Comparison of ENCODE assay signal across 21 cellular contexts in genomic region chr12:89781161-89781560, GRCh38.
"Had no signal": no experiment of that assay in that cellular context is flagged by ENCODE, and none has a peak within 500 bp of the region (broad histone marks: within the 10 kb centered on the region; RNA-seq: fewer than 3 reads in every experiment).

No MANE protein-coding gene starts in this region.

- H3K4me3 Mint-ChIP-seq: activated T-cell treated with anti-CD3 and anti-CD28 coated beads, Interleukin-2, amount 50 U/mL, for 72 hours; dendritic cell treated with granulocyte-macrophage colony-stimulating factor and Interleukin-4, amounts not matched to agents 40 ng/mL and 50 ng/mL, for 4 days; natural killer cell; stimulated activated naive CD8-positive, alpha-beta T cell treated with anti-CD3 and anti-CD28 coated beads, Interleukin-15, amount 100 ng/mL, for 72 hours had no signal

- H3K27me3 Mint-ChIP-seq: dendritic cell treated with granulocyte-macrophage colony-stimulating factor and Interleukin-4, amounts not matched to agents 40 ng/mL and 50 ng/mL, for 4 days; stimulated activated naive CD8-positive, alpha-beta T cell treated with anti-CD3 and anti-CD28 coated beads, Interleukin-15, amount 100 ng/mL, for 72 hours had no signal

- H3K27ac Mint-ChIP-seq: activated naive CD4-positive, alpha-beta T cell treated with anti-CD3 and anti-CD28 coated beads, Interleukin-2, amount 50 U/mL, for 72 hours; activated T-cell treated with anti-CD3 and anti-CD28 coated beads, Interleukin-2, amount 50 U/mL, for 72 hours; dendritic cell treated with granulocyte-macrophage colony-stimulating factor and Interleukin-4, amounts not matched to agents 40 ng/mL and 50 ng/mL, for 4 days; natural killer cell; stimulated activated naive CD8-positive, alpha-beta T cell treated with anti-CD3 and anti-CD28 coated beads, Interleukin-15, amount 100 ng/mL, for 72 hours had no signal

- H3K4me1 ChIP-seq: parathyroid adenoma, right lobe of liver had no signal

- H3K27ac ChIP-seq: cardiac muscle cell, esophagus muscularis mucosa, gastroesophageal sphincter, heart left ventricle, left ventricle myocardium inferior, parathyroid adenoma, right lobe of liver, suprapubic skin, upper lobe of left lung, WERI-Rb-1 had no signal

- H3K9me3 Mint-ChIP-seq: natural killer cell had no signal

- H3K4me3 ChIP-seq: cardiac muscle cell, esophagus muscularis mucosa, gastroesophageal sphincter, heart left ventricle, left ventricle myocardium inferior, right lobe of liver, suprapubic skin, upper lobe of left lung had no signal

- H3K4me1 Mint-ChIP-seq: stimulated activated naive CD8-positive, alpha-beta T cell treated with anti-CD3 and anti-CD28 coated beads, Interleukin-15, amount 100 ng/mL, for 72 hours had no signal

- ATAC-seq: activated naive CD4-positive, alpha-beta T cell treated with anti-CD3 and anti-CD28 coated beads, Interleukin-2, amount 50 U/mL, for 72 hours; activated T-cell treated with anti-CD3 and anti-CD28 coated beads, Interleukin-2, amount 50 U/mL, for 72 hours; gastroesophageal sphincter; heart left ventricle; natural killer cell; stimulated activated naive CD8-positive, alpha-beta T cell treated with anti-CD3 and anti-CD28 coated beads, Interleukin-15, amount 100 ng/mL, for 72 hours had no signal

- DNase-seq: activated CD4-positive, alpha-beta T cell treated with anti-CD3 and anti-CD28 coated beads for 1 hour; activated gamma-delta T cell; activated T-cell treated with anti-CD3 and anti-CD28 coated beads, Interleukin-2, amount 50 U/mL, for 72 hours; effector CD8-positive, alpha-beta T cell; heart left ventricle; left ventricle myocardium inferior; natural killer cell; right lobe of liver; small intestine; stimulated activated CD4-positive, alpha-beta T cell treated with anti-CD3 and anti-CD28 coated beads, Interleukin-15, amount 100 ng/mL, for 24 hours; stimulated activated CD4-positive, alpha-beta T cell treated with anti-CD3 and anti-CD28 coated beads, Interleukin-2, amount 100 ng/mL, for 48 hours; stimulated activated naive CD8-positive, alpha-beta T cell treated with anti-CD3 and anti-CD28 coated beads, Interleukin-15, amount 100 ng/mL, for 72 hours; WERI-Rb-1 had no signal

- H3K27me3 ChIP-seq: cardiac muscle cell, esophagus muscularis mucosa, gastroesophageal sphincter, right lobe of liver, suprapubic skin, upper lobe of left lung had no signal

- H3K36me3 ChIP-seq: cardiac muscle cell, esophagus muscularis mucosa, gastroesophageal sphincter, heart left ventricle, left ventricle myocardium inferior, right lobe of liver, suprapubic skin, upper lobe of left lung, WERI-Rb-1 had no signal

- H3K9me3 ChIP-seq: right lobe of liver, suprapubic skin had no signal
